In genomic region chr2:189483571-189484415, GRCh38 we compare ENCODE assay signal across 12 cellular contexts.
"Had no signal": no experiment of that assay in that cellular context is flagged by ENCODE, and none has a peak within 500 bp of the region (broad histone marks: within the 10 kb centered on the region; RNA-seq: fewer than 3 reads in every experiment).

No MANE protein-coding gene starts in this region.

- H3K4me1 Mint-ChIP-seq: activated naive CD4-positive, alpha-beta T cell treated with anti-CD3 and anti-CD28 coated beads, Interleukin-2, amount 50 U/mL, for 24 hours had no signal

- DNase-seq: activated CD4-positive, alpha-beta T cell treated with anti-CD3 and anti-CD28 coated beads, Interleukin-2, amount 50 U/mL, for 4 hours; activated CD4-positive, CD25-positive, alpha-beta regulatory T cell treated with anti-CD3 and anti-CD28 coated beads, Interleukin-2, amount 50 U/mL, for 72 hours; activated T-cell treated with anti-CD3 and anti-CD28 coated beads, Interleukin-2, amount 50 U/mL, for 1 hour; amygdala; glutamatergic neuron; left colon; mucosa of descending colon; thyroid gland had no signal

- H3K27me3 ChIP-seq: thyroid gland had no signal

- H3K27me3 Mint-ChIP-seq: activated naive CD4-positive, alpha-beta T cell treated with anti-CD3 and anti-CD28 coated beads, Interleukin-2, amount 50 U/mL, for 24 hours had no signal

- H3K36me3 ChIP-seq: thyroid gland had no signal

- ATAC-seq: left colon; mucosa of descending colon; natural killer cell treated with Interleukin-12 subunit alpha and Interleukin-12 subunit beta and Interleukin-15 and Interleukin-18, amount 100 ng/mL, for 72 hours had no signal

- H3K36me3 Mint-ChIP-seq: activated naive CD4-positive, alpha-beta T cell treated with anti-CD3 and anti-CD28 coated beads, Interleukin-2, amount 50 U/mL, for 24 hours; brain; natural killer cell treated with Interleukin-12 subunit alpha and Interleukin-12 subunit beta and Interleukin-15 and Interleukin-18, amount 100 ng/mL, for 72 hours had no signal

- H3K4me3 Mint-ChIP-seq: activated naive CD4-positive, alpha-beta T cell treated with anti-CD3 and anti-CD28 coated beads, Interleukin-2, amount 50 U/mL, for 24 hours; brain; natural killer cell treated with Interleukin-12 subunit alpha and Interleukin-12 subunit beta and Interleukin-15 and Interleukin-18, amount 100 ng/mL, for 72 hours had no signal

- H3K27ac Mint-ChIP-seq: activated naive CD4-positive, alpha-beta T cell treated with anti-CD3 and anti-CD28 coated beads, Interleukin-2, amount 50 U/mL, for 24 hours; brain; natural killer cell treated with Interleukin-12 subunit alpha and Interleukin-12 subunit beta and Interleukin-15 and Interleukin-18, amount 100 ng/mL, for 72 hours had no signal

- H3K27ac ChIP-seq: thyroid gland had no signal

- H3K9me3 Mint-ChIP-seq: activated naive CD4-positive, alpha-beta T cell treated with anti-CD3 and anti-CD28 coated beads, Interleukin-2, amount 50 U/mL, for 24 hours; brain; natural killer cell treated with Interleukin-12 subunit alpha and Interleukin-12 subunit beta and Interleukin-15 and Interleukin-18, amount 100 ng/mL, for 72 hours had no signal

- H3K9me3 ChIP-seq: mucosa of descending colon, thyroid gland had no signal

- H3K4me3 ChIP-seq: lung, mucosa of descending colon, thyroid gland had no signal

- H3K4me1 ChIP-seq: thyroid gland had no signal
